8 cellular contexts compared by ENCODE assay signal in the genomic region with DNA sequence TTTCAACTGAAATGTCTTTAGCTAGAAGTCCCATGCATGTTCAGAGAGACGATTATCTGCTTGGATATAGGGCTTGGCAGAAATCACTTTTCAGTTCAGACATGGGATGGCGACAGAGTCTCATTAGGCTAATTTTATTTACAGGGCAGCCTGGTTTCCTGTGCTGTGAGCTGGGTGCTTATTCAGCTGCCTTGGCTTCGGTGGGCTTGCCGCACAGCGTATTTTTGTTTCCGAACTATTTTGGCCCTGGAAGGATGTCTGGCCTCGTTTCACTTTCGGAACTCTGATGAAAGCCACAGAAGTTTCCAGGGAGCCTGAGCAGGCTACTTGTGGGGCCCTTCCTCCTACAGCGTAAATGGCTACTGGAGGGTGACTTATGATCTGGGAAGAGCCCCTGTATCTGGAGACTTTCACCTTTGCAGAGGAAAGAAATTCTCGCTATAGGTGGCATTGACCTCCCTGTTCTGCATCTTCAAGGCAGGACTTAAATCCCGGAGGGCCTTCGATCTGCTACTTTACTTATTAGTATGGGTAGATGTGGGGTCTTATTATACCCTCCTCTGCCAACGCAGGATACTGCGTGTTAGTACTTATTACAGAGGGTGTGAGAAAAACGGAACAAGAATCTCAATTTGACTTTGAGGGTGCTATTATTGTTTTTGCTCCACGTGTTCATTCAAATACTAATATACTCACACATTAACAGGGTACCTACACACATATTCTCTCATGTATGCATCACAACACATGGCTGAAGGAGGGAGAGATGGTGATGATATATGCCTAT.
DNase-seq lines count a peak whose midpoint lies in the region; ATAC-seq, FAIRE-seq and TF ChIP-seq lines count a peak whose summit lies in the region.

No MANE protein-coding gene starts in this region.

- ATAC-seq in GM18519 (IDR thresholded peaks at IDR 0.05; ENCODE audit: low FRiP score, unreplicated experiment) = peak; percentile 87
- ATAC-seq in HG02885 (IDR thresholded peaks at IDR 0.05; ENCODE audit: poor library complexity, unreplicated experiment) = peak; percentile 80

- DNase-seq in Ammon's horn (ENCODE audit: low spot score) (peak; percentile 84), NCI-H82 treated with DMSO at 0.1 percent for 48 hours (lab: John Stamatoyannopoulos, UW; ENCODE audit: unreplicated experiment) (peak; percentile 42), bronchial epithelial cell (ENCODE audit: low read depth) (peak; percentile 54), kidney tubule cell (ENCODE audit: low spot score) (peak; percentile 55), stomach (peak; percentile 26)
- no peak for DNase-seq in stimulated activated CD4-positive, alpha-beta T cell treated with anti-CD3 and anti-CD28 coated beads, Interleukin-4, amount 100 ng/mL, for 24 hours

- 56 to 71% (median 62%) methylated on average over 15 to 16 of the region's 16 CpGs for WGBS in stomach, 5 donors

- H3K4me1 ChIP-seq in stomach = peaks cover 0 to 26% (median 10%) of the 10 kb centered on the region in 4 donors

- no peaks in the 10 kb centered on the region for H3K36me3 ChIP-seq in bronchial epithelial cell (ENCODE audit: control insufficient read depth, insufficient read depth, low read length)
- no peaks in the 10 kb centered on the region for H3K36me3 ChIP-seq in stomach

- H3K4me3 ChIP-seq in bronchial epithelial cell (ENCODE audit: low read depth, low read length) (no peak overlapping the region), stomach (peak overlapping the region in 3 of 4 donors; percentile 7 to 25 (median 11))

- no peaks in the 10 kb centered on the region for H3K27me3 ChIP-seq in bronchial epithelial cell (ENCODE audit: control insufficient read depth, insufficient read depth, low read length)
- H3K27me3 ChIP-seq in stomach = no peaks in the 10 kb centered on the region

- intact Hi-C loops in stomach (cut with DNase I; ENCODE audit: low total_unique reads) = no loop called here

- FAIRE-seq in bronchial epithelial cell (lab: Jason Lieb, UNC) = no peak

- no peak for TF ChIP-seq EP300 in stomach (IDR thresholded peaks at IDR 0.05)

- H3K27ac ChIP-seq in stomach = peak overlapping the region in 4 of 5 donors; percentile 39 to 77 (median 64)

- TF ChIP-seq CTCF in bronchial epithelial cell (IDR thresholded peaks at IDR 0.05; ENCODE audit: insufficient read depth, low read length, severe bottlenecking) (peak; percentile 57), stomach (IDR thresholded peaks at IDR 0.05) (peak in 2 of 7 experiments; percentile 26 to 36)

- no peak for TF ChIP-seq POLR2A in stomach (IDR thresholded peaks at IDR 0.05)

- H3K9me3 ChIP-seq in stomach = no peaks in the 10 kb centered on the region
